ENCODE assay signal across 17 cellular contexts in genomic region chr6:45300776-45301175, GRCh38.
"Had no signal": no experiment of that assay in that cellular context is flagged by ENCODE, and none has a peak within 500 bp of the region (broad histone marks: within the 10 kb centered on the region; RNA-seq: fewer than 3 reads in every experiment).

No MANE protein-coding gene starts in this region.

- H3K27me3 Mint-ChIP-seq: activated naive CD4-positive, alpha-beta T cell treated with anti-CD3 and anti-CD28 coated beads, Interleukin-2, amount 50 U/mL, for 24 hours had no signal

- H3K4me1 ChIP-seq: colonic mucosa, gastroesophageal sphincter, heart right ventricle, lower lobe of right lung had no signal

- H3K27me3 ChIP-seq: colonic mucosa, gastroesophageal sphincter, heart right ventricle had no signal

- H3K4me3 ChIP-seq: colonic mucosa, gastroesophageal sphincter, heart right ventricle, lower lobe of right lung, thoracic aorta had no signal

- H3K27ac ChIP-seq: colonic mucosa, gastroesophageal sphincter, heart right ventricle, lower lobe of right lung, thoracic aorta had no signal

- ATAC-seq: activated T-cell treated with anti-CD3 and anti-CD28 coated beads, Interleukin-2, amount 50 U/mL, for 4 hours; gastroesophageal sphincter; heart right ventricle; left cardiac atrium; sciatic nerve had no signal

- H3K9me3 ChIP-seq: colonic mucosa, gastroesophageal sphincter, lower lobe of right lung, thoracic aorta had no signal

- H3K9me3 Mint-ChIP-seq: activated naive CD4-positive, alpha-beta T cell treated with anti-CD3 and anti-CD28 coated beads, Interleukin-2, amount 50 U/mL, for 24 hours had no signal

- H3K4me3 Mint-ChIP-seq: activated naive CD4-positive, alpha-beta T cell treated with anti-CD3 and anti-CD28 coated beads, Interleukin-2, amount 50 U/mL, for 24 hours; activated T-cell treated with anti-CD3 and anti-CD28 coated beads, Interleukin-2, amount 50 U/mL, for 4 hours; neural crest cell had no signal

- FAIRE-seq: endometrium had no signal

- DNase-seq: activated CD4-positive, alpha-beta T cell treated with anti-CD3 and anti-CD28 coated beads, Interleukin-2, amount 50 U/mL, for 1 hour; activated CD4-positive, CD25-positive, alpha-beta regulatory T cell; activated effector memory CD4-positive, alpha-beta T cell treated with Interleukin-2 at 50 U/mL for 16 hours; activated T-cell treated with anti-CD3 and anti-CD28 coated beads, Interleukin-2, amount 50 U/mL, for 4 hours; amniotic stem cell; caudate nucleus; colonic mucosa; heart right ventricle; left cardiac atrium; lower lobe of right lung; T-helper 2 cell had no signal

- H3K36me3 ChIP-seq: colonic mucosa, gastroesophageal sphincter, heart right ventricle, lower lobe of right lung, thoracic aorta had no signal

- H3K4me1 Mint-ChIP-seq: neural crest cell had no signal
